In the genomic region with DNA sequence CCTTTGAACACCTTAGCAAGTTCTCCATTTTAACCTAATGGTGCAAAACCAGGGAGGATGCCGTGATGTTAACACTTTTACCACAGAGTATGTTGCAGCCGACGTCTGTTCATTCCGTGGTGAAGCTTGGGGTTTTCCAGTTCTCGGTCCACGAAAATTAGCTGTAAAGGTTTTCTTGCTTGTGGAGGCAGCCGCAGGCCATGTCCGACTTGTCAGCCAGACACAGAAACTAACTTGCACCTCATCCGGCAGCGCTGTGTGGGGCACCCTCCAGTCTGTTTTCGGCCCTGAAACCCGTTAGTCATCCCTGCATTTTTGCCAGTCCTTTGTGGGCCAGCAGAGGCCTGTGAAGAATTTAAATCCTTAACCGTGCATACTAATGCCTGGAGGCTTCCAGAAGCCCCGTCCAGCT, we compare ENCODE assay signal across 10 cellular contexts.
A peak's percentile ranks its signal among the peaks of the same experiment; 100 is the strongest.
DNase-seq lines count a peak whose midpoint lies in the region; ATAC-seq and TF ChIP-seq lines count a peak whose summit lies in the region.
"Had no signal": no experiment of that assay in that cellular context is flagged by ENCODE, and none has a peak within 500 bp of the region (broad histone marks: within the 10 kb centered on the region; RNA-seq: fewer than 3 reads in every experiment).

No MANE protein-coding gene starts in this region.

- H3K4me3 Mint-ChIP-seq in chondrocyte (ENCODE audit: unreplicated experiment), result no peak overlapping the region
- no peak overlapping the region for H3K4me3 Mint-ChIP-seq in osteocyte (ENCODE audit: unreplicated experiment)

- H3K27ac Mint-ChIP-seq in chondrocyte (ENCODE audit: unreplicated experiment), result peak overlapping the region; percentile 92
- H3K27ac Mint-ChIP-seq in osteocyte (ENCODE audit: unreplicated experiment), result peak overlapping the region; percentile 58

- TF ChIP-seq CTCF in chondrocyte (IDR thresholded peaks at IDR 0.05), result no peak
- TF ChIP-seq CTCF in osteocyte (IDR thresholded peaks at IDR 0.05), result no peak

- H3K36me3 Mint-ChIP-seq in chondrocyte (ENCODE audit: low read depth) (no peaks in the 10 kb centered on the region), osteocyte (ENCODE audit: unreplicated experiment) (no peaks in the 10 kb centered on the region)

- ATAC-seq in HG03060 (IDR thresholded peaks at IDR 0.05; ENCODE audit: low read depth, unreplicated experiment), result peak; percentile 47
- no peak for ATAC-seq in GM18517 (IDR thresholded peaks at IDR 0.05; ENCODE audit: unreplicated experiment)

- H3K27me3 Mint-ChIP-seq in chondrocyte (ENCODE audit: low read depth) (no peaks in the 10 kb centered on the region), osteocyte (ENCODE audit: unreplicated experiment) (no peaks in the 10 kb centered on the region)

- DNase-seq in AG20443 (ENCODE audit: low spot score) (peak; percentile 68), chondrocyte (ENCODE audit: low spot score) (no peak), osteocyte (ENCODE audit: extremely low spot score, unreplicated experiment) (no peak), A172 (ENCODE audit: low spot score) (no peak), NCI-H345 treated with DMSO at 0.1 percent for 48 hours (lab: John Stamatoyannopoulos, UW; ENCODE audit: unreplicated experiment) (no peak), iPS-NIHi11 (ENCODE audit: low spot score) (no peak)
- DNase-seq: esophagus squamous epithelium, NCI-H524 had no signal

- H3K9me3 Mint-ChIP-seq in chondrocyte (ENCODE audit: low read depth) (no peaks in the 10 kb centered on the region), osteocyte (ENCODE audit: unreplicated experiment) (peaks cover 3% of the 10 kb centered on the region)

- H3K4me1 Mint-ChIP-seq in chondrocyte (ENCODE audit: low read depth) (peaks cover 44% of the 10 kb centered on the region), osteocyte (ENCODE audit: unreplicated experiment) (peaks cover 17% of the 10 kb centered on the region)
